In genomic region chr1:3058263-3059030, GRCh38 we compare ENCODE assay signal across 30 cellular contexts. TPM values are rescaled to one million over a fixed set of nuclear protein-coding genes. Genes with fewer than 3 reads are reported as not detected.
DNase-seq lines count a peak whose midpoint lies in the region; ATAC-seq, FAIRE-seq and TF ChIP-seq lines count a peak whose summit lies in the region.
"Had no signal": no experiment of that assay in that cellular context is flagged by ENCODE, and none has a peak within 500 bp of the region (broad histone marks: within the 10 kb centered on the region; RNA-seq: fewer than 3 reads in every experiment).

No MANE protein-coding gene starts in this region.

- DNase-seq in activated effector memory CD4-positive, alpha-beta T cell treated with anti-CD3 and anti-CD28 coated beads, Interleukin-2, amount 50 U/mL, for 16 hours, result peak; percentile 21
- no peak for DNase-seq in activated effector memory CD4-positive, alpha-beta T cell treated with Interleukin-2 at 50 U/mL for 16 hours
- DNase-seq in CD14-positive monocyte (ENCODE audit: low spot score) (peak; percentile 19), chondrocyte (ENCODE audit: low spot score) (peak; percentile 38), posterior vena cava (ENCODE audit: low spot score) (peak; percentile 37), GM19239 (ENCODE audit: insufficient read length, low spot score) (no peak), HT-29 (ENCODE audit: low spot score) (no peak)
- DNase-seq: 8988T; ACHN; BE2C; Calu3; DMS79 treated with DMSO at 0.1 percent for 48 hours; GF-D8; IMR-90; KG1; MG63; NCI-H1105 treated with DMSO at 0.1 percent for 48 hours; NCI-H146; NCI-H1930; NCI-H2107; NCI-H446; NCI-H524 treated with DMSO at 0.1 percent for 48 hours; NCI-H774; NK-92 treated with Interleukin-12 subunit alpha and Interleukin-12 subunit beta, amount 100 ng/mL, for 24 hours; Right ventricle myocardium superior; RPMI8226 had no signal

- no peak for ATAC-seq in HG03196 (IDR thresholded peaks at IDR 0.05; ENCODE audit: unreplicated experiment)

- H3K36me3 Mint-ChIP-seq in CD14-positive monocyte (no peaks in the 10 kb centered on the region), chondrocyte (ENCODE audit: low read depth) (peaks cover 8% of the 10 kb centered on the region)

- H3K9me3 Mint-ChIP-seq in CD14-positive monocyte (peaks cover 0 to 2% (median 0%) of the 10 kb centered on the region in 7 donors), chondrocyte (ENCODE audit: low read depth) (peaks cover 15% of the 10 kb centered on the region)

- H3K27me3 Mint-ChIP-seq in CD14-positive monocyte (ENCODE audit: low read depth in 3 of 3) (peaks cover 1 to 8% (median 7%) of the 10 kb centered on the region in 3 donors), chondrocyte (ENCODE audit: low read depth) (peaks cover 54% of the 10 kb centered on the region)

- TF ChIP-seq CTCF in CD14-positive monocyte (IDR thresholded peaks at IDR 0.05), result no peak
- no peak for TF ChIP-seq CTCF in chondrocyte (IDR thresholded peaks at IDR 0.05)

- H3K4me3 Mint-ChIP-seq in CD14-positive monocyte (no peak overlapping the region), chondrocyte (ENCODE audit: unreplicated experiment) (no peak overlapping the region)

- no peak for FAIRE-seq in GM19239 (lab: Jason Lieb, UNC)
- FAIRE-seq: GM12891 had no signal

- no peak overlapping the region for H3K27ac Mint-ChIP-seq in CD14-positive monocyte
- no peak overlapping the region for H3K27ac Mint-ChIP-seq in chondrocyte (ENCODE audit: unreplicated experiment)

- H3K4me1 Mint-ChIP-seq in CD14-positive monocyte, result no peaks in the 10 kb centered on the region
- peaks cover 8% of the 10 kb centered on the region for H3K4me1 Mint-ChIP-seq in chondrocyte (ENCODE audit: low read depth)

- intact Hi-C loops in CD14-positive monocyte (cut with micrococcal nuclease), result no loop called here
- intact Hi-C loops in posterior vena cava (cut with DNase I), result loop anchor here (1.0 to 10.0 kb wide), 3 partner anchors 22 to 574 kb away; no protein-coding TSS in a partner anchor

RNA-seq across cellular contexts. Expression of gene PRDM16, which starts 10.6 kb away (rescaled TPM):
- not detected for polyA plus RNA-seq in CD14-positive monocyte
- 10.4 to 19.0 TPM (median 18.3 TPM) in 3 replicates for total RNA-seq in chondrocyte
- total RNA-seq in posterior vena cava, result 10 to 100 TPM; 15.8 to 21.1 TPM
- total RNA-seq in HT-29 (2014; rRNA removed; shearing (Covaris generic)), result 0.10 TPM in 1 of 2 replicates, not detected in the other
- total RNA-seq: IMR-90 had no signal

RNA-seq across cellular contexts. Expression of gene ACTRT2, which starts 37.2 kb away (rescaled TPM):
- polyA plus RNA-seq in CD14-positive monocyte, result not detected
- total RNA-seq in chondrocyte (not detected in 3 replicates), posterior vena cava (not detected)
- total RNA-seq in HT-29 (2014; rRNA removed; shearing (Covaris generic)), result not detected in 2 replicates
- total RNA-seq: Calu3, H4, IMR-90, Right ventricle myocardium superior, SJSA1 had no signal
- polyA plus RNA-seq: IMR-90 had no signal

Comparison
In these comparisons a context has a peak if more than half of its experiments do, and no peak if none do; other contexts are left out.
1. DNase-seq: peak in activated effector memory CD4-positive, alpha-beta T cell treated with anti-CD3 and anti-CD28 coated beads, Interleukin-2, amount 50 U/mL, for 16 hours (single experiment), CD14-positive monocyte (single experiment), chondrocyte (single experiment) and posterior vena cava (single experiment); none in activated effector memory CD4-positive, alpha-beta T cell treated with Interleukin-2 at 50 U/mL for 16 hours (single experiment), GM19239 (single experiment) and HT-29 (single experiment).
2. RNA of gene PRDM16, which starts 10.6 kb away (total RNA-seq): 15.8 to 21.1 TPM in posterior vena cava and 10.4 to 19.0 TPM in chondrocyte; 0.10 TPM in HT-29; every median in the first group is over 10 times any median in the second.
3. intact Hi-C loops: an anchor here in posterior vena cava (1.0 to 10.0 kb wide); none called in CD14-positive monocyte.